Comparison of ENCODE assay signal across 17 cellular contexts in genomic region chr15:52230073-52230472, GRCh38.
"Had no signal": no experiment of that assay in that cellular context is flagged by ENCODE, and none has a peak within 500 bp of the region (broad histone marks: within the 10 kb centered on the region; RNA-seq: fewer than 3 reads in every experiment).

No MANE protein-coding gene starts in this region.

- H3K27me3 ChIP-seq: cardiac muscle cell, heart right ventricle, neutrophil, ovary had no signal

- H3K27ac Mint-ChIP-seq: activated CD4-positive, alpha-beta memory T cell treated with anti-CD3 and anti-CD28 coated beads for 36 hours; activated CD4-positive, alpha-beta T cell treated with anti-CD3 and anti-CD28 coated beads for 36 hours; activated naive CD8-positive, alpha-beta T cell treated with anti-CD3 and anti-CD28 coated beads, Interleukin-2, amount 50 U/mL, for 24 hours; WTC11 had no signal

- H3K27ac ChIP-seq: cardiac muscle cell, heart right ventricle, neutrophil, ovary had no signal

- H3K9me3 Mint-ChIP-seq: activated CD4-positive, alpha-beta memory T cell treated with anti-CD3 and anti-CD28 coated beads for 36 hours; activated naive CD8-positive, alpha-beta T cell treated with anti-CD3 and anti-CD28 coated beads, Interleukin-2, amount 50 U/mL, for 24 hours; nephron; WTC11 had no signal

- H3K27me3 Mint-ChIP-seq: activated CD4-positive, alpha-beta memory T cell treated with anti-CD3 and anti-CD28 coated beads for 36 hours; activated CD4-positive, alpha-beta T cell treated with anti-CD3 and anti-CD28 coated beads for 36 hours; activated naive CD8-positive, alpha-beta T cell treated with anti-CD3 and anti-CD28 coated beads, Interleukin-2, amount 50 U/mL, for 24 hours had no signal

- H3K4me1 ChIP-seq: prostate gland had no signal

- H3K36me3 Mint-ChIP-seq: activated CD4-positive, alpha-beta memory T cell treated with anti-CD3 and anti-CD28 coated beads for 36 hours had no signal

- H3K9me3 ChIP-seq: heart right ventricle, neutrophil, ovary, prostate gland had no signal

- H3K4me3 ChIP-seq: cardiac muscle cell, heart right ventricle, lung, ovary, prostate gland had no signal

- DNase-seq: activated CD4-positive, alpha-beta memory T cell treated with anti-CD3 and anti-CD28 coated beads for 36 hours; activated CD4-positive, alpha-beta T cell treated with anti-CD3 and anti-CD28 coated beads for 36 hours; activated effector memory CD4-positive, alpha-beta T cell treated with anti-CD3 and anti-CD28 coated beads, Interleukin-2, amount 50 U/mL, for 16 hours; activated naive CD4-positive, alpha-beta T cell treated with anti-CD3 and anti-CD28 coated beads, Interleukin-2, amount 50 U/mL, for 16 hours; activated naive CD8-positive, alpha-beta T cell treated with anti-CD3 and anti-CD28 coated beads, Interleukin-2, amount 50 U/mL, for 24 hours; heart right ventricle; ovary; stimulated activated CD4-positive, alpha-beta T cell treated with anti-CD3 and anti-CD28 coated beads, Interleukin-4, amount 100 ng/mL, for 1 hour; stimulated activated naive CD8-positive, alpha-beta T cell treated with anti-CD3 and anti-CD28 coated beads, Interleukin-15, Interleukin-2, amounts not matched to agents 100 U/mL and 50 U/mL, for 24 hours; T-helper 1 cell had no signal

- H3K4me1 Mint-ChIP-seq: nephron, WTC11 had no signal

- H3K4me3 Mint-ChIP-seq: activated CD4-positive, alpha-beta memory T cell treated with anti-CD3 and anti-CD28 coated beads for 36 hours; activated CD4-positive, alpha-beta T cell treated with anti-CD3 and anti-CD28 coated beads for 36 hours; activated naive CD8-positive, alpha-beta T cell treated with anti-CD3 and anti-CD28 coated beads, Interleukin-2, amount 50 U/mL, for 24 hours; nephron; WTC11 had no signal

- FAIRE-seq: TTC549 had no signal

- H3K36me3 ChIP-seq: cardiac muscle cell, neutrophil, ovary, prostate gland had no signal
